ENCODE assay signal across 1 cellular context in the genomic region with DNA sequence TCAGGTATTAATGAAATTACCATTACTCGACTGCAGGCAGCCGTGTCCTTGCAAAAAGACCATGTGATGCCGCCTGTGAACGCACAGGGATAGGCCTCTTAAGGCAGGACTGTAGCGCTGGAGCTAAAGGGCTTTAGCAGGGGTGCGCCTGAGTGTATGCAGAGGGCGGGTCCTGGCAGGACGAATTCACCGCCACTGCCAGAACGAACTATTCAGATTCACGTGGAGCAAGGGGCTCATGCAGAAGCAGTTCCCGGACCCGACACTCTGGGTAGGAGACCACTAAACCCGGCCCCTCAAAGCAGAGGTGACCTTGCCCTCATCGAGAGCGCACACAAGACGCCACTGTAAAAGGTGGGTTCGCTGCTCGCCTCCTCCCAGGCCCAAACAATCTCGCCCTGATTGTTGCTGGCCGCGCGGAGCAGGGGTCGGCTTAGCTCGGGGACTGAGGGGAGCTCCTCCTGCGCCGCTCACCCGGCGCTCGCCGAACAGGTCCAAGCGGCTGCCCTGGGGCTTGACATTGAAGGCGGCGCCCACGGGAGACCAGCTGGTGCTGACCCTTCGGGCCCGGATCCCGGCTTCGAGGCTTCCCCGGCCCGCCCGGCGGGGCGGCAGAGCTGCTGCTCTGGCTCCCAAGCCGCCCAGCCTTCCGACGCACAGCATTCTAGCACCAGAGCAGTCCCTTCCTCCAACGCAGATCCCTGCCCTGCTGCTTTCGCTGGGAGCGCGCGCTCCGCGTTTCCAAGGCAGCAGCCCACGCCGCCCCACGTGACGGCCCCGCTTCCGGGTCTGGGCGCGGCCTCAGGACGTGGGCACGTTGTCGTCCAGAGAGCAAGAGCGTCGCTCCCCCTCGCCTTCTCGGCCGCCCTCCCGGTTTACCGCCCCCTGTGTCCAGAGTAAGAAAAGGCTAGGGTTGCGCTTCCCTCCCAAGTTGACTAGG.
TF ChIP-seq lines count a peak whose summit lies in the region.

A gene (minus strand): TSS at position 743 of the 940 bp plus-strand sequence. CDS start 80 bp downstream, at position 663.

TF ChIP-seq in HepG2, 621 proteins besides CTCF, POLR2A, EP300 and RAD21 (continued from another document and continues in another):
- TF ChIP-seq, protein P1, sequence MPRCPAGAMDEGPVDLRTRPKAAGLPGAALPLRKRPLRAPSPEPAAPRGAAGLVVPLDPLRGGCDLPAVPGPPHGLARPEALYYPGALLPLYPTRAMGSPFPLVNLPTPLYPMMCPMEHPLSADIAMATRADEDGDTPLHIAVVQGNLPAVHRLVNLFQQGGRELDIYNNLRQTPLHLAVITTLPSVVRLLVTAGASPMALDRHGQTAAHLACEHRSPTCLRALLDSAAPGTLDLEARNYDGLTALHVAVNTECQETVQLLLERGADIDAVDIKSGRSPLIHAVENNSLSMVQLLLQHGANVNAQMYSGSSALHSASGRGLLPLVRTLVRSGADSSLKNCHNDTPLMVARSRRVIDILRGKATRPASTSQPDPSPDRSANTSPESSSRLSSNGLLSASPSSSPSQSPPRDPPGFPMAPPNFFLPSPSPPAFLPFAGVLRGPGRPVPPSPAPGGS (CRISPR knock-in tag; IDR thresholded peaks at IDR 0.05), result no peak
- TF ChIP-seq GATAD2A (CRISPR knock-in tag; IDR thresholded peaks at IDR 0.05) (peak; percentile 55; the same call in 1 of the 2 replicates), POLR2AphosphoS2 (IDR thresholded peaks at IDR 0.05; ENCODE audit: low read depth, low read length) (no peak), CBX2 (IDR thresholded peaks at IDR 0.05; ENCODE audit: low read depth, low read length) (no peak), CBX2 (CRISPR knock-in tag; IDR thresholded peaks at IDR 0.05; ENCODE audit: low read depth) (no peak), SP140L (CRISPR knock-in tag; IDR thresholded peaks at IDR 0.05; ENCODE audit: borderline replicate concordance) (no peak), NR2F2 (IDR thresholded peaks at IDR 0.05; ENCODE audit: borderline replicate concordance, low read depth) (peak; percentile 15; the same call in 1 of the 2 replicates), ZFP82 (CRISPR knock-in tag; IDR thresholded peaks at IDR 0.05; ENCODE audit: borderline replicate concordance) (0 out of 2 replicates have a peak, but pooled peaks have one; percentile 63), MIER2 (CRISPR knock-in tag; IDR thresholded peaks at IDR 0.05) (peak; percentile 45; the same call in 1 of the 2 replicates), ZNF143 (CRISPR knock-in tag; IDR thresholded peaks at IDR 0.05) (no peak), SCMH1 (CRISPR knock-in tag; IDR thresholded peaks at IDR 0.05; ENCODE audit: borderline replicate concordance) (no peak), ZNF225 (CRISPR knock-in tag; IDR thresholded peaks at IDR 0.05) (peak; percentile 82; the same call in 1 of the 2 replicates), ZNF263 (CRISPR knock-in tag; IDR thresholded peaks at IDR 0.05) (no peak), ZNF883 (CRISPR knock-in tag; IDR thresholded peaks at IDR 0.05; ENCODE audit: not compliant biosample characterization) (no peak), SYNCRIP (IDR thresholded peaks at IDR 0.05; ENCODE audit: insufficient read depth, low read depth, low read length) (no peak), GPN1 (CRISPR knock-in tag; IDR thresholded peaks at IDR 0.05; ENCODE audit: borderline replicate concordance) (no peak), SMAD1 (CRISPR knock-in tag; IDR thresholded peaks at IDR 0.05; ENCODE audit: borderline replicate concordance, low read depth) (no peak), HNRNPUL1 (IDR thresholded peaks at IDR 0.05; ENCODE audit: low read depth, low read length) (no peak), THAP11 (CRISPR knock-in tag; IDR thresholded peaks at IDR 0.05) (peak; percentile 93), MYNN (CRISPR knock-in tag; IDR thresholded peaks at IDR 0.05; ENCODE audit: low read depth) (no peak), U2AF2 (IDR thresholded peaks at IDR 0.05; ENCODE audit: low read depth, low read length) (0 out of 2 replicates have a peak, but pooled peaks have one; percentile 63), MTA3 (CRISPR knock-in tag; IDR thresholded peaks at IDR 0.05) (no peak), ZFP37 (CRISPR knock-in tag; IDR thresholded peaks at IDR 0.05; ENCODE audit: borderline replicate concordance) (no peak), ZSCAN30 (CRISPR knock-in tag; IDR thresholded peaks at IDR 0.05) (no peak), KDM1A (CRISPR knock-in tag; IDR thresholded peaks at IDR 0.05) (no peak), ZNF33A (CRISPR knock-in tag; IDR thresholded peaks at IDR 0.05; ENCODE audit: borderline replicate concordance) (no peak), ZNF451 (CRISPR knock-in tag; IDR thresholded peaks at IDR 0.05) (no peak), ZSCAN9 (CRISPR knock-in tag; IDR thresholded peaks at IDR 0.05; ENCODE audit: borderline replicate concordance) (0 out of 2 replicates have a peak, but pooled peaks have one; percentile 30)
- TF ChIP-seq, protein P2, sequence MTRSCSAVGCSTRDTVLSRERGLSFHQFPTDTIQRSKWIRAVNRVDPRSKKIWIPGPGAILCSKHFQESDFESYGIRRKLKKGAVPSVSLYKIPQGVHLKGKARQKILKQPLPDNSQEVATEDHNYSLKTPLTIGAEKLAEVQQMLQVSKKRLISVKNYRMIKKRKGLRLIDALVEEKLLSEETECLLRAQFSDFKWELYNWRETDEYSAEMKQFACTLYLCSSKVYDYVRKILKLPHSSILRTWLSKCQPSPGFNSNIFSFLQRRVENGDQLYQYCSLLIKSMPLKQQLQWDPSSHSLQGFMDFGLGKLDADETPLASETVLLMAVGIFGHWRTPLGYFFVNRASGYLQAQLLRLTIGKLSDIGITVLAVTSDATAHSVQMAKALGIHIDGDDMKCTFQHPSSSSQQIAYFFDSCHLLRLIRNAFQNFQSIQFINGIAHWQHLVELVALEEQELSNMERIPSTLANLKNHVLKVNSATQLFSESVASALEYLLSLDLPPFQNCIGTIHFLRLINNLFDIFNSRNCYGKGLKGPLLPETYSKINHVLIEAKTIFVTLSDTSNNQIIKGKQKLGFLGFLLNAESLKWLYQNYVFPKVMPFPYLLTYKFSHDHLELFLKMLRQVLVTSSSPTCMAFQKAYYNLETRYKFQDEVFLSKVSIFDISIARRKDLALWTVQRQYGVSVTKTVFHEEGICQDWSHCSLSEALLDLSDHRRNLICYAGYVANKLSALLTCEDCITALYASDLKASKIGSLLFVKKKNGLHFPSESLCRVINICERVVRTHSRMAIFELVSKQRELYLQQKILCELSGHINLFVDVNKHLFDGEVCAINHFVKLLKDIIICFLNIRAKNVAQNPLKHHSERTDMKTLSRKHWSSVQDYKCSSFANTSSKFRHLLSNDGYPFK (CRISPR knock-in tag; IDR thresholded peaks at IDR 0.05; ENCODE audit: borderline replicate concordance), result peak; percentile 61; the same call in 1 of the 2 replicates
- TF ChIP-seq, protein P3, sequence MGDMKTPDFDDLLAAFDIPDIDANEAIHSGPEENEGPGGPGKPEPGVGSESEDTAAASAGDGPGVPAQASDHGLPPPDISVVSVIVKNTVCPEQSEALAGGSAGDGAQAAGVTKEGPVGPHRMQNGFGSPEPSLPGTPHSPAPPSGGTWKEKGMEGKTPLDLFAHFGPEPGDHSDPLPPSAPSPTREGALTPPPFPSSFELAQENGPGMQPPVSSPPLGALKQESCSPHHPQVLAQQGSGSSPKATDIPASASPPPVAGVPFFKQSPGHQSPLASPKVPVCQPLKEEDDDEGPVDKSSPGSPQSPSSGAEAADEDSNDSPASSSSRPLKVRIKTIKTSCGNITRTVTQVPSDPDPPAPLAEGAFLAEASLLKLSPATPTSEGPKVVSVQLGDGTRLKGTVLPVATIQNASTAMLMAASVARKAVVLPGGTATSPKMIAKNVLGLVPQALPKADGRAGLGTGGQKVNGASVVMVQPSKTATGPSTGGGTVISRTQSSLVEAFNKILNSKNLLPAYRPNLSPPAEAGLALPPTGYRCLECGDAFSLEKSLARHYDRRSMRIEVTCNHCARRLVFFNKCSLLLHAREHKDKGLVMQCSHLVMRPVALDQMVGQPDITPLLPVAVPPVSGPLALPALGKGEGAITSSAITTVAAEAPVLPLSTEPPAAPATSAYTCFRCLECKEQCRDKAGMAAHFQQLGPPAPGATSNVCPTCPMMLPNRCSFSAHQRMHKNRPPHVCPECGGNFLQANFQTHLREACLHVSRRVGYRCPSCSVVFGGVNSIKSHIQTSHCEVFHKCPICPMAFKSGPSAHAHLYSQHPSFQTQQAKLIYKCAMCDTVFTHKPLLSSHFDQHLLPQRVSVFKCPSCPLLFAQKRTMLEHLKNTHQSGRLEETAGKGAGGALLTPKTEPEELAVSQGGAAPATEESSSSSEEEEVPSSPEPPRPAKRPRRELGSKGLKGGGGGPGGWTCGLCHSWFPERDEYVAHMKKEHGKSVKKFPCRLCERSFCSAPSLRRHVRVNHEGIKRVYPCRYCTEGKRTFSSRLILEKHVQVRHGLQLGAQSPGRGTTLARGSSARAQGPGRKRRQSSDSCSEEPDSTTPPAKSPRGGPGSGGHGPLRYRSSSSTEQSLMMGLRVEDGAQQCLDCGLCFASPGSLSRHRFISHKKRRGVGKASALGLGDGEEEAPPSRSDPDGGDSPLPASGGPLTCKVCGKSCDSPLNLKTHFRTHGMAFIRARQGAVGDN (CRISPR knock-in tag; IDR thresholded peaks at IDR 0.05), result peak; percentile 83
- TF ChIP-seq, protein P4, sequence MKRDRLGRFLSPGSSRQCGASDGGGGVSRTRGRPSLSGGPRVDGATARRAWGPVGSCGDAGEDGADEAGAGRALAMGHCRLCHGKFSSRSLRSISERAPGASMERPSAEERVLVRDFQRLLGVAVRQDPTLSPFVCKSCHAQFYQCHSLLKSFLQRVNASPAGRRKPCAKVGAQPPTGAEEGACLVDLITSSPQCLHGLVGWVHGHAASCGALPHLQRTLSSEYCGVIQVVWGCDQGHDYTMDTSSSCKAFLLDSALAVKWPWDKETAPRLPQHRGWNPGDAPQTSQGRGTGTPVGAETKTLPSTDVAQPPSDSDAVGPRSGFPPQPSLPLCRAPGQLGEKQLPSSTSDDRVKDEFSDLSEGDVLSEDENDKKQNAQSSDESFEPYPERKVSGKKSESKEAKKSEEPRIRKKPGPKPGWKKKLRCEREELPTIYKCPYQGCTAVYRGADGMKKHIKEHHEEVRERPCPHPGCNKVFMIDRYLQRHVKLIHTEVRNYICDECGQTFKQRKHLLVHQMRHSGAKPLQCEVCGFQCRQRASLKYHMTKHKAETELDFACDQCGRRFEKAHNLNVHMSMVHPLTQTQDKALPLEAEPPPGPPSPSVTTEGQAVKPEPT (CRISPR knock-in tag; IDR thresholded peaks at IDR 0.05; ENCODE audit: low read depth), result 0 out of 2 replicates have a peak, but pooled peaks have one; percentile 46
- TF ChIP-seq, protein P5, sequence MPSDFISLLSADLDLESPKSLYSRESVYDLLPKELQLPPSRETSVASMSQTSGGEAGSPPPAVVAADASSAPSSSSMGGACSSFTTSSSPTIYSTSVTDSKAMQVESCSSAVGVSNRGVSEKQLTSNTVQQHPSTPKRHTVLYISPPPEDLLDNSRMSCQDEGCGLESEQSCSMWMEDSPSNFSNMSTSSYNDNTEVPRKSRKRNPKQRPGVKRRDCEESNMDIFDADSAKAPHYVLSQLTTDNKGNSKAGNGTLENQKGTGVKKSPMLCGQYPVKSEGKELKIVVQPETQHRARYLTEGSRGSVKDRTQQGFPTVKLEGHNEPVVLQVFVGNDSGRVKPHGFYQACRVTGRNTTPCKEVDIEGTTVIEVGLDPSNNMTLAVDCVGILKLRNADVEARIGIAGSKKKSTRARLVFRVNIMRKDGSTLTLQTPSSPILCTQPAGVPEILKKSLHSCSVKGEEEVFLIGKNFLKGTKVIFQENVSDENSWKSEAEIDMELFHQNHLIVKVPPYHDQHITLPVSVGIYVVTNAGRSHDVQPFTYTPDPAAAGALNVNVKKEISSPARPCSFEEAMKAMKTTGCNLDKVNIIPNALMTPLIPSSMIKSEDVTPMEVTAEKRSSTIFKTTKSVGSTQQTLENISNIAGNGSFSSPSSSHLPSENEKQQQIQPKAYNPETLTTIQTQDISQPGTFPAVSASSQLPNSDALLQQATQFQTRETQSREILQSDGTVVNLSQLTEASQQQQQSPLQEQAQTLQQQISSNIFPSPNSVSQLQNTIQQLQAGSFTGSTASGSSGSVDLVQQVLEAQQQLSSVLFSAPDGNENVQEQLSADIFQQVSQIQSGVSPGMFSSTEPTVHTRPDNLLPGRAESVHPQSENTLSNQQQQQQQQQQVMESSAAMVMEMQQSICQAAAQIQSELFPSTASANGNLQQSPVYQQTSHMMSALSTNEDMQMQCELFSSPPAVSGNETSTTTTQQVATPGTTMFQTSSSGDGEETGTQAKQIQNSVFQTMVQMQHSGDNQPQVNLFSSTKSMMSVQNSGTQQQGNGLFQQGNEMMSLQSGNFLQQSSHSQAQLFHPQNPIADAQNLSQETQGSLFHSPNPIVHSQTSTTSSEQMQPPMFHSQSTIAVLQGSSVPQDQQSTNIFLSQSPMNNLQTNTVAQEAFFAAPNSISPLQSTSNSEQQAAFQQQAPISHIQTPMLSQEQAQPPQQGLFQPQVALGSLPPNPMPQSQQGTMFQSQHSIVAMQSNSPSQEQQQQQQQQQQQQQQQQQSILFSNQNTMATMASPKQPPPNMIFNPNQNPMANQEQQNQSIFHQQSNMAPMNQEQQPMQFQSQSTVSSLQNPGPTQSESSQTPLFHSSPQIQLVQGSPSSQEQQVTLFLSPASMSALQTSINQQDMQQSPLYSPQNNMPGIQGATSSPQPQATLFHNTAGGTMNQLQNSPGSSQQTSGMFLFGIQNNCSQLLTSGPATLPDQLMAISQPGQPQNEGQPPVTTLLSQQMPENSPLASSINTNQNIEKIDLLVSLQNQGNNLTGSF (CRISPR knock-in tag; IDR thresholded peaks at IDR 0.05), result no peak
- TF ChIP-seq, protein P6, sequence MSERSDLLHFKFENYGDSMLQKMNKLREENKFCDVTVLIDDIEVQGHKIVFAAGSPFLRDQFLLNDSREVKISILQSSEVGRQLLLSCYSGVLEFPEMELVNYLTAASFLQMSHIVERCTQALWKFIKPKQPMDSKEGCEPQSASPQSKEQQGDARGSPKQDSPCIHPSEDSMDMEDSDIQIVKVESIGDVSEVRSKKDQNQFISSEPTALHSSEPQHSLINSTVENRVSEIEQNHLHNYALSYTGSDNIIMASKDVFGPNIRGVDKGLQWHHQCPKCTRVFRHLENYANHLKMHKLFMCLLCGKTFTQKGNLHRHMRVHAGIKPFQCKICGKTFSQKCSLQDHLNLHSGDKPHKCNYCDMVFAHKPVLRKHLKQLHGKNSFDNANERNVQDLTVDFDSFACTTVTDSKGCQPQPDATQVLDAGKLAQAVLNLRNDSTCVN (CRISPR knock-in tag; IDR thresholded peaks at IDR 0.05; ENCODE audit: borderline replicate concordance), result peak; percentile 19; the same call in 1 of the 2 replicates
- TF ChIP-seq, protein P7, sequence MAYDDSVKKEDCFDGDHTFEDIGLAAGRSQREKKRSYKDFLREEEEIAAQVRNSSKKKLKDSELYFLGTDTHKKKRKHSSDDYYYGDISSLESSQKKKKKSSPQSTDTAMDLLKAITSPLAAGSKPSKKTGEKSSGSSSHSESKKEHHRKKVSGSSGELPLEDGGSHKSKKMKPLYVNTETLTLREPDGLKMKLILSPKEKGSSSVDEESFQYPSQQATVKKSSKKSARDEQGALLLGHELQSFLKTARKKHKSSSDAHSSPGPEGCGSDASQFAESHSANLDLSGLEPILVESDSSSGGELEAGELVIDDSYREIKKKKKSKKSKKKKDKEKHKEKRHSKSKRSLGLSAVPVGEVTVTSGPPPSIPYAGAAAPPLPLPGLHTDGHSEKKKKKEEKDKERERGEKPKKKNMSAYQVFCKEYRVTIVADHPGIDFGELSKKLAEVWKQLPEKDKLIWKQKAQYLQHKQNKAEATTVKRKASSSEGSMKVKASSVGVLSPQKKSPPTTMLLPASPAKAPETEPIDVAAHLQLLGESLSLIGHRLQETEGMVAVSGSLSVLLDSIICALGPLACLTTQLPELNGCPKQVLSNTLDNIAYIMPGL (CRISPR knock-in tag; IDR thresholded peaks at IDR 0.05; ENCODE audit: borderline replicate concordance in 1 of 2, low read depth in 1 of 2), result peak; percentile 87 to 89; a peak in 3 of 4 replicates
